8 cellular contexts compared by ENCODE assay signal in the genomic region with DNA sequence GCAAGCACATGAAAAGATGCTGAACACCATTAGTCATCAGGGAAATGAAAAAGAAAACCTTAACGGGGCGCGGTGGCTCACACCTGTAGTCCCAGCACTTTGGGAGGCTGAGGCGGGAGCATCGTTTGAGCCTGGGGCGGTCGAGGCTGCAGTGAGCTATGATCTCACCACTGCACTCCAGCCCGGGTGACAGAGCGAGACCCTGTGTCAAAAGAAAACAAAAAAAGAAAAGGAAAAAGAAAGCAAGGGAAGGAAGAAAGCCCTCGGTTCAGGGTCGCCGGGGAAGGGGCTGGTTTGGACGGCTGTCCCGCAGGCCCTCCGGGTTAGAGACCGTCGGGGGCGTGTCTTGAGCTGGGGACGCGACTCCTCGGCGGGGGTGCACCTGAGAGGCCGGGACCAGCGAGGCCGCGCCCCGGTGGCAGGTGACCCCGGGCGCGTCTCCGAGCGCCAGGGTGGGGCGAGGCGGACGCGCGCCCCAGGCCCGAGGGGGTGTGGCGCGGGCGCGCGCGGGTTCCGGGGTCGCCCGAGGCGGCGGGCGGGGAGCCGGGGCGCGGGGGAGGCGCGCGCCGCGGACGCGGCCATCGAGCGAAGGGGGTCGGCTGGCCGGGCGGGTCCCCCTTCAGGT. TPM values are rescaled to one million over a fixed set of nuclear protein-coding genes. Genes with fewer than 3 reads are reported as not detected.
DNase-seq lines count a peak whose midpoint lies in the region; ATAC-seq, FAIRE-seq and TF ChIP-seq lines count a peak whose summit lies in the region.

No MANE protein-coding gene starts in this region.

- TF ChIP-seq POLR2A in A549 (IDR thresholded peaks at IDR 0.05; ENCODE audit: low read length) (no peak), GM18505 (IDR thresholded peaks at IDR 0.05; ENCODE audit: borderline replicate concordance, extremely low read depth, insufficient read depth, insufficient read length) (no peak)

- CTCF ChIA-PET in A549 (lab: Yijun Ruan, JAX): no interaction called here

- no peak for FAIRE-seq in A549 (lab: Jason Lieb, UNC)

- DNase-seq in A549 (ENCODE audit: low read depth in 1 of 2, low spot score in 1 of 2): no peak
- DNase-seq in NCI-H748 (lab: John Stamatoyannopoulos, UW; ENCODE audit: unreplicated experiment): peak; percentile 80
- DNase-seq in activated naive CD4-positive, alpha-beta T cell treated with anti-CD3 and anti-CD28 coated beads, Interleukin-2, amount 50 U/mL, for 16 hours: peak; percentile 51
- DNase-seq in right cardiac atrium: peak in 2 of 3 donors; percentile 38 to 73
- no peak for DNase-seq in foreskin melanocyte

- no peak for TF ChIP-seq EP300 in A549 (IDR thresholded peaks at IDR 0.05)

- intact Hi-C loops in right cardiac atrium (cut with DNase I): no loop called here

- peak overlapping the region; percentile 98 for H3K4me2 ChIP-seq in A549

- no peaks in the 10 kb centered on the region for H3K9me3 ChIP-seq in A549
- H3K9me3 ChIP-seq in right cardiac atrium (ENCODE audit: control insufficient read depth, low read length): no peaks in the 10 kb centered on the region
- H3K9me3 ChIP-seq in skeletal muscle tissue (ENCODE audit: control insufficient read depth in 3 of 3, low read length in 3 of 3): no peaks in the 10 kb centered on the region

- H3K9ac ChIP-seq in skeletal muscle tissue (ENCODE audit: low read depth in 1 of 3, low read length in 3 of 3): peak overlapping the region in 1 of 3 donors; percentile 62

- TF ChIP-seq RAD21 in A549 (conservative IDR thresholded peaks at IDR 0.05 in 1 of 2, IDR thresholded peaks at IDR 0.05 in 1 of 2): no peak

- POLR2A ChIA-PET in A549 (lab: Yijun Ruan, JAX): interaction anchor here (1.4 to 1.5 kb wide), 2 partner anchors 33 to 60 kb away, joined by 3 to 5 read pairs; a partner anchor contains a TSS

- WGBS in A549 (ENCODE audit: missing lambda C conversion rate): 18% methylated on average over 23 of the region's 65 CpGs
- WGBS in right cardiac atrium: 5% methylated on average over 47 of the region's 65 CpGs

- peak overlapping the region; percentile 74 to 97 for H3K27ac ChIP-seq in A549
- peak overlapping the region; percentile 30 for H3K27ac ChIP-seq in right cardiac atrium (ENCODE audit: low read length)
- no peak overlapping the region for H3K27ac ChIP-seq in skeletal muscle tissue (ENCODE audit: low read depth, low read length)

- H3K4me3 ChIP-seq in A549: peak overlapping the region; percentile 59
- peak overlapping the region; percentile 83 for H3K4me3 ChIP-seq in right cardiac atrium (ENCODE audit: low read length)
- peak overlapping the region; percentile 38 to 56 (median 43) for H3K4me3 ChIP-seq in skeletal muscle tissue (ENCODE audit: low read length in 3 of 3)

- TF ChIP-seq CTCF in A549 (IDR thresholded peaks at IDR 0.05): no peak

- H3K36me3 ChIP-seq in skeletal muscle tissue (ENCODE audit: control insufficient read depth in 3 of 3, insufficient read depth in 3 of 3, low read length in 3 of 3): peaks cover 0 to 3% (median 1%) of the 10 kb centered on the region in 3 donors

- ATAC-seq in A549 (peak; percentile 5 to 23; a peak in 1 of 6 replicates), GM18505 (IDR thresholded peaks at IDR 0.05; ENCODE audit: unreplicated experiment) (peak; percentile 43), HG03097 (IDR thresholded peaks at IDR 0.05; ENCODE audit: low FRiP score, unreplicated experiment) (peak; percentile 47), right cardiac atrium (peak; percentile 25 to 31)

- peaks cover 11% of the 10 kb centered on the region for H3K4me1 ChIP-seq in A549
- H3K4me1 ChIP-seq in right cardiac atrium (ENCODE audit: control insufficient read depth, insufficient read depth, low read length): peaks cover 5% of the 10 kb centered on the region
- peaks cover 0 to 8% (median 2%) of the 10 kb centered on the region in 3 donors for H3K4me1 ChIP-seq in skeletal muscle tissue (ENCODE audit: control insufficient read depth in 3 of 3, insufficient read depth in 3 of 3, low read length in 3 of 3)

- no peaks in the 10 kb centered on the region for H3K27me3 ChIP-seq in right cardiac atrium (ENCODE audit: control insufficient read depth, insufficient read depth)
- no peaks in the 10 kb centered on the region for H3K27me3 ChIP-seq in skeletal muscle tissue (ENCODE audit: control insufficient read depth in 3 of 3, insufficient read depth in 3 of 3, low read length in 3 of 3)

TF ChIP-seq in A549, 52 proteins besides CTCF, POLR2A, EP300 and RAD21 (continues in another document):
- TF ChIP-seq, protein P1, sequence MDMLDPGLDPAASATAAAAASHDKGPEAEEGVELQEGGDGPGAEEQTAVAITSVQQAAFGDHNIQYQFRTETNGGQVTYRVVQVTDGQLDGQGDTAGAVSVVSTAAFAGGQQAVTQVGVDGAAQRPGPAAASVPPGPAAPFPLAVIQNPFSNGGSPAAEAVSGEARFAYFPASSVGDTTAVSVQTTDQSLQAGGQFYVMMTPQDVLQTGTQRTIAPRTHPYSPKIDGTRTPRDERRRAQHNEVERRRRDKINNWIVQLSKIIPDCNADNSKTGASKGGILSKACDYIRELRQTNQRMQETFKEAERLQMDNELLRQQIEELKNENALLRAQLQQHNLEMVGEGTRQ (IDR thresholded peaks at IDR 0.05): no peak
- TF ChIP-seq, protein P2, sequence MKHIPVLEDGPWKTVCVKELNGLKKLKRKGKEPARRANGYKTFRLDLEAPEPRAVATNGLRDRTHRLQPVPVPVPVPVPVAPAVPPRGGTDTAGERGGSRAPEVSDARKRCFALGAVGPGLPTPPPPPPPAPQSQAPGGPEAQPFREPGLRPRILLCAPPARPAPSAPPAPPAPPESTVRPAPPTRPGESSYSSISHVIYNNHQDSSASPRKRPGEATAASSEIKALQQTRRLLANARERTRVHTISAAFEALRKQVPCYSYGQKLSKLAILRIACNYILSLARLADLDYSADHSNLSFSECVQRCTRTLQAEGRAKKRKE (CRISPR knock-in tag; IDR thresholded peaks at IDR 0.05; ENCODE audit: low read depth): no peak
- TF ChIP-seq MYC (IDR thresholded peaks at IDR 0.05; ENCODE audit: borderline replicate concordance, low read length): no peak
- no peak for TF ChIP-seq CEBPB (IDR thresholded peaks at IDR 0.05)
- TF ChIP-seq RFX5 (IDR thresholded peaks at IDR 0.05): no peak
- TF ChIP-seq FOXS1 (CRISPR knock-in tag; IDR thresholded peaks at IDR 0.05): no peak
- TF ChIP-seq, protein P3, sequence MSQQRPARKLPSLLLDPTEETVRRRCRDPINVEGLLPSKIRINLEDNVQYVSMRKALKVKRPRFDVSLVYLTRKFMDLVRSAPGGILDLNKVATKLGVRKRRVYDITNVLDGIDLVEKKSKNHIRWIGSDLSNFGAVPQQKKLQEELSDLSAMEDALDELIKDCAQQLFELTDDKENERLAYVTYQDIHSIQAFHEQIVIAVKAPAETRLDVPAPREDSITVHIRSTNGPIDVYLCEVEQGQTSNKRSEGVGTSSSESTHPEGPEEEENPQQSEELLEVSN (IDR thresholded peaks at IDR 0.05; ENCODE audit: borderline replicate concordance, low read depth): no peak
- TF ChIP-seq SREBF2 (IDR thresholded peaks at IDR 0.05): no peak
- TF ChIP-seq, protein P4, sequence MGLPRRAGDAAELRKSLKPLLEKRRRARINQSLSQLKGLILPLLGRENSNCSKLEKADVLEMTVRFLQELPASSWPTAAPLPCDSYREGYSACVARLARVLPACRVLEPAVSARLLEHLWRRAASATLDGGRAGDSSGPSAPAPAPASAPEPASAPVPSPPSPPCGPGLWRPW (IDR thresholded peaks at IDR 0.05): no peak
- no peak for TF ChIP-seq MAZ (IDR thresholded peaks at IDR 0.05; ENCODE audit: borderline replicate concordance, low read depth, low read length)

RNA-seq across cellular contexts. Expression of a gene that starts 0.5 kb away (rescaled TPM):
- polyA plus RNA-seq in A549 (2011; rRNA removed) (3.4 and 5.9 TPM in 2 replicates), A549 (2017; fragmentation: RNase III; extraction: RNeasy Plus Mini Kit Qiagen cat#74134 plus additional on column Dnase treatment) (7.9 to 10.1 TPM (median 9.5 TPM) in 3 replicates), right cardiac atrium (12.2 TPM)
- polyA plus RNA-seq in A549 (2012; cell fraction: cytosol; rRNA removed): 6.0 and 7.8 TPM in 2 replicates
- polyA plus RNA-seq in A549 (2012; cell fraction: nucleus; rRNA removed): 38.8 and 40.2 TPM in 2 replicates
- polyA minus RNA-seq in A549 (2011; rRNA and poly(A)+ RNA removed): 10.5 and 13.2 TPM in 2 replicates
- total RNA-seq in right cardiac atrium (10 to 100 TPM; 26.5 to 34.0 (median 29.6) TPM), skeletal muscle tissue (9.9 TPM)

RNA-seq across cellular contexts. Expression of a gene that starts 13.7 kb away (rescaled TPM):
- polyA plus RNA-seq in A549 (2011; rRNA removed): 55.1 and 57.8 TPM in 2 replicates
- polyA plus RNA-seq in A549 (2012; cell fraction: cytosol; rRNA removed): 84.5 and 102 TPM in 2 replicates
- 91.4 and 116 TPM in 2 replicates for polyA plus RNA-seq in A549 (2012; cell fraction: nucleus; rRNA removed)
- polyA plus RNA-seq in A549 (2017; fragmentation: RNase III; extraction: RNeasy Plus Mini Kit Qiagen cat#74134 plus additional on column Dnase treatment): 105 to 123 TPM (median 121 TPM) in 3 replicates
- polyA minus RNA-seq in A549 (2011; rRNA and poly(A)+ RNA removed): 53.1 and 61.2 TPM in 2 replicates
- 10 to 100 TPM; 48.6 to 54.0 (median 53.0) TPM for total RNA-seq in right cardiac atrium
- polyA plus RNA-seq in right cardiac atrium: 88.7 TPM
- 16.7 TPM for total RNA-seq in skeletal muscle tissue

RNA-seq across cellular contexts. Expression of a gene that starts 20.6 kb away (rescaled TPM):
- polyA plus RNA-seq in A549 (2011; rRNA removed): 117 and 124 TPM in 2 replicates
- 171 and 182 TPM in 2 replicates for polyA plus RNA-seq in A549 (2012; cell fraction: cytosol; rRNA removed)
- 629 and 657 TPM in 2 replicates for polyA plus RNA-seq in A549 (2012; cell fraction: nucleus; rRNA removed)
- polyA plus RNA-seq in A549 (2017; fragmentation: RNase III; extraction: RNeasy Plus Mini Kit Qiagen cat#74134 plus additional on column Dnase treatment): 107 to 131 TPM (median 128 TPM) in 3 replicates
- 94.5 and 122 TPM in 2 replicates for polyA minus RNA-seq in A549 (2011; rRNA and poly(A)+ RNA removed)
- total RNA-seq in right cardiac atrium: 10 to 100 TPM; 82.7 to 99.3 (median 96.9) TPM
- 102 TPM for polyA plus RNA-seq in right cardiac atrium
- total RNA-seq in skeletal muscle tissue: 35.5 TPM

RNA-seq across cellular contexts. Expression of a gene that starts 21.5 kb away (rescaled TPM):
- 20.6 and 26.8 TPM in 2 replicates for polyA plus RNA-seq in A549 (2011; rRNA removed)
- 69.4 and 88.6 TPM in 2 replicates for polyA plus RNA-seq in A549 (2012; cell fraction: cytosol; rRNA removed)
- polyA plus RNA-seq in A549 (2012; cell fraction: nucleus; rRNA removed): 68.8 and 83.8 TPM in 2 replicates
- polyA plus RNA-seq in A549 (2017; fragmentation: RNase III; extraction: RNeasy Plus Mini Kit Qiagen cat#74134 plus additional on column Dnase treatment): 42.9 to 49.7 TPM (median 47.5 TPM) in 3 replicates
- 13.9 and 14.9 TPM in 2 replicates for polyA minus RNA-seq in A549 (2011; rRNA and poly(A)+ RNA removed)
- 10 to 100 TPM; 16.3 to 22.0 (median 19.5) TPM for total RNA-seq in right cardiac atrium
- polyA plus RNA-seq in right cardiac atrium: 25.8 TPM
- total RNA-seq in skeletal muscle tissue: 12.0 TPM

RNA-seq across cellular contexts. Expression of a gene that starts 28.8 kb away (rescaled TPM):
- polyA plus RNA-seq in A549 (2011; rRNA removed) (26.4 and 30.8 TPM in 2 replicates), A549 (2017; fragmentation: RNase III; extraction: RNeasy Plus Mini Kit Qiagen cat#74134 plus additional on column Dnase treatment) (34.6 to 37.7 TPM (median 36.9 TPM) in 3 replicates), right cardiac atrium (43.6 TPM)
- 41.9 and 51.0 TPM in 2 replicates for polyA plus RNA-seq in A549 (2012; cell fraction: cytosol; rRNA removed)
- polyA plus RNA-seq in A549 (2012; cell fraction: nucleus; rRNA removed): 26.9 and 33.9 TPM in 2 replicates
- polyA minus RNA-seq in A549 (2011; rRNA and poly(A)+ RNA removed): 34.8 and 35.5 TPM in 2 replicates
- total RNA-seq in right cardiac atrium (10 to 100 TPM; 51.1 to 62.1 (median 60.3) TPM), skeletal muscle tissue (35.0 TPM)

Comparison
In these comparisons a context has a peak if more than half of its experiments do, and no peak if none do; other contexts are left out.
1. DNase-seq: peak in NCI-H748 (single experiment), activated naive CD4-positive, alpha-beta T cell treated with anti-CD3 and anti-CD28 coated beads, Interleukin-2, amount 50 U/mL, for 16 hours (single experiment) and right cardiac atrium (2 of 3); none in A549 (0 of 2) and foreskin melanocyte (single experiment).
2. Peak in every context shown above with its lines, with median percentiles within 50 percentile points of each other: ATAC-seq and H3K4me3 ChIP-seq.